1 cellular context compared by ENCODE assay signal in the genomic region with DNA sequence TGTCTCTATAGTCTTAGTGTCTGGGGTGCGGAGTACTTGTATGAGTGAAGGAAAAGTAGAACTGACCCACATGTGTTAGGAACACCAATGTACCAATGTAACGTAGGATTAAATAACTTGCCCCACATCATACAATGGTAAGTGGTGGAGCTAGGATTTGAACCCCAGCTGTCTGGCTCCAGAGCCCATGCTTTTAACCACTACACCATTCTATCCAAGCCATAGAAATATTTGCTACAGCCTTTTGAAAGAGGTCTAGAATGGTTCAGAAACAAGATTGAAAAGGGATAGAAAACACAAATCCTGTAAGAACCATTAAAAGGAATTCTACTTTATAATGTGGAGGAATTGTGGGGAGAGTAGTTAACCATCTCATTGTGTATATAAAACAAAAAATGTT.
TF ChIP-seq lines count a peak whose summit lies in the region.

No MANE protein-coding gene starts in this region.

TF ChIP-seq in H1, 55 proteins besides CTCF, POLR2A, EP300 and RAD21:
- TF ChIP-seq EZH2 (IDR thresholded peaks at IDR 0.05; ENCODE audit: low read depth, low read length, severe bottlenecking), result no peak
- TF ChIP-seq TBP (IDR thresholded peaks at IDR 0.05; ENCODE audit: low read depth, low read length), result peak; percentile 77
- TF ChIP-seq TEAD4 (IDR thresholded peaks at IDR 0.05; ENCODE audit: low read depth, low read length), result no peak
